In genomic region chr19:17445526-17446165, GRCh38 we compare ENCODE assay signal across 9 cellular contexts. TPM values are rescaled to one million over a fixed set of nuclear protein-coding genes. Genes with fewer than 3 reads are reported as not detected.
"Had no signal": no experiment of that assay in that cellular context is flagged by ENCODE, and none has a peak within 500 bp of the region (broad histone marks: within the 10 kb centered on the region; RNA-seq: fewer than 3 reads in every experiment).

No MANE protein-coding gene starts in this region.

- H3K27ac ChIP-seq: KMS-11 had no signal

- H3K4me3 Mint-ChIP-seq: GM23338 had no signal

- ATAC-seq: GM23338, HepG2 had no signal

- H2AFZ ChIP-seq: GM23338 had no signal

- FAIRE-seq: HepG2 had no signal

- H3K4me2 ChIP-seq: GM23338, KMS-11 had no signal

- H3K27ac Mint-ChIP-seq: GM23338 had no signal

- DNase-seq: H7, HCEC 1CT, Karpas-422, KBM-7 had no signal

- H3K9ac ChIP-seq: KMS-11 had no signal

- H3K4me3 ChIP-seq: GM23338 had no signal

RNA-seq across cellular contexts. Expression of gene TMEM221, which starts 2.8 kb away (rescaled TPM):
- total RNA-seq: H7, HT-29 had no signal

RNA-seq across cellular contexts. Expression of gene NXNL1, which starts 15.1 kb away (rescaled TPM):
- total RNA-seq: GM23338, H4, H7, HepG2, HT-29 had no signal
- polyA plus RNA-seq: GM23338, HepG2 had no signal
